ENCODE assay signal across 9 cellular contexts in genomic region chr5:112737088-112737471, GRCh38. TPM values are rescaled to one million over a fixed set of nuclear protein-coding genes. Genes with fewer than 3 reads are reported as not detected.
DNase-seq lines count a peak whose midpoint lies in the region; ATAC-seq, FAIRE-seq and TF ChIP-seq lines count a peak whose summit lies in the region.
"Had no signal": no experiment of that assay in that cellular context is flagged by ENCODE, and none has a peak within 500 bp of the region (broad histone marks: within the 10 kb centered on the region; RNA-seq: fewer than 3 reads in every experiment).

No MANE protein-coding gene starts in this region.

- intact Hi-C loops in PC-3 (cut with micrococcal nuclease) (no loop called here), esophagus muscularis mucosa (cut with DNase I) (no loop called here)

- POLR2A ChIA-PET in PC-3 (lab: Charles Lee; ENCODE audit: unreplicated experiment), result no interaction called here

- H3K4me1 Mint-ChIP-seq in activated T-cell treated with anti-CD3 and anti-CD28 coated beads, Interleukin-2, amount 50 U/mL, for 72 hours (ENCODE audit: low read depth), result peaks cover 17% of the 10 kb centered on the region

- no peak overlapping the region for H2AFZ ChIP-seq in PC-3 (ENCODE audit: low read length)

- no peak for FAIRE-seq in RCC 7860 (lab: Jason Lieb, UNC)
- FAIRE-seq: endometrium had no signal

- no peaks in the 10 kb centered on the region for H3F3A ChIP-seq in PC-3 (ENCODE audit: low read length, unreplicated experiment)

- CTCF ChIA-PET in PC-3 (lab: Charles Lee), result no interaction called here

- ATAC-seq in activated T-cell treated with anti-CD3 and anti-CD28 coated beads, Interleukin-2, amount 50 U/mL, for 72 hours (replicated peaks in 1 of 2), result no peak
- ATAC-seq in PC-3, result no peak

- TF ChIP-seq CTCF in PC-3 (conservative IDR thresholded peaks at IDR 0.05; ENCODE audit: low read depth, low read length) (no peak), esophagus muscularis mucosa (IDR thresholded peaks at IDR 0.05) (no peak)

- H3K27ac ChIP-seq in PC-3 (ENCODE audit: low read length), result peak overlapping the region; percentile 88; the same call in 1 of the 2 replicates
- H3K27ac ChIP-seq in esophagus muscularis mucosa (replicated peaks in 1 of 4), result peak overlapping the region; percentile 74 to 82 (median 76)

- H4K20me1 ChIP-seq in PC-3 (ENCODE audit: low read length), result no peaks in the 10 kb centered on the region

- H3K4me2 ChIP-seq in PC-3 (ENCODE audit: low read length), result no peak overlapping the region

- H3K4me3 ChIP-seq in PC-3 (ENCODE audit: low read length) (no peak overlapping the region), esophagus muscularis mucosa (peak overlapping the region; percentile 61 to 71 (median 66))

- H3K4me1 ChIP-seq in PC-3 (ENCODE audit: insufficient read depth, low read length) (peaks cover 51% of the 10 kb centered on the region), esophagus muscularis mucosa (peaks cover 12 to 79% (median 49%) of the 10 kb centered on the region in 4 donors)

- no peaks in the 10 kb centered on the region for H3K9me3 ChIP-seq in PC-3 (ENCODE audit: low read length)
- no peaks in the 10 kb centered on the region for H3K9me3 ChIP-seq in esophagus muscularis mucosa

- no peak overlapping the region for H3K27ac Mint-ChIP-seq in activated T-cell treated with anti-CD3 and anti-CD28 coated beads, Interleukin-2, amount 50 U/mL, for 72 hours

- H3K36me3 ChIP-seq in PC-3 (ENCODE audit: low read depth, low read length), result no peaks in the 10 kb centered on the region
- no peaks in the 10 kb centered on the region for H3K36me3 ChIP-seq in esophagus muscularis mucosa

- no peak for DNase-seq in activated T-cell treated with anti-CD3 and anti-CD28 coated beads, Interleukin-2, amount 50 U/mL, for 72 hours
- DNase-seq in activated T-cell treated with anti-CD3 and anti-CD28 coated beads for 4 hours (no peak), PC-3 (no peak), esophagus muscularis mucosa (ENCODE audit: extremely low spot score) (no peak), pons (ENCODE audit: low spot score) (peak; percentile 45), dedifferentiated amniotic fluid mesenchymal stem cell (ENCODE audit: extremely low spot score) (no peak), RCC 7860 (ENCODE audit: low spot score) (no peak), NCI-H1417 (lab: John Stamatoyannopoulos, UW) (no peak)

- H3K9me3 Mint-ChIP-seq in activated T-cell treated with anti-CD3 and anti-CD28 coated beads, Interleukin-2, amount 50 U/mL, for 72 hours, result no peaks in the 10 kb centered on the region

- H3K4me3 Mint-ChIP-seq in activated T-cell treated with anti-CD3 and anti-CD28 coated beads, Interleukin-2, amount 50 U/mL, for 72 hours, result peak overlapping the region; percentile 96 to 98

- H3K9ac ChIP-seq in PC-3 (ENCODE audit: low read length), result no peak overlapping the region

- H3K27me3 Mint-ChIP-seq in activated T-cell treated with anti-CD3 and anti-CD28 coated beads, Interleukin-2, amount 50 U/mL, for 72 hours (ENCODE audit: low read depth), result no peaks in the 10 kb centered on the region

- H3K9me2 ChIP-seq in PC-3 (replicated peaks; ENCODE audit: low read length), result no peaks in the 10 kb centered on the region

- no peaks in the 10 kb centered on the region for H3K27me3 ChIP-seq in PC-3 (ENCODE audit: low read length)
- H3K27me3 ChIP-seq in esophagus muscularis mucosa, result no peaks in the 10 kb centered on the region

- no peaks in the 10 kb centered on the region for H3K36me3 Mint-ChIP-seq in activated T-cell treated with anti-CD3 and anti-CD28 coated beads, Interleukin-2, amount 50 U/mL, for 72 hours (ENCODE audit: insufficient read depth in 2 of 2)

- TF ChIP-seq EP300 in esophagus muscularis mucosa (IDR thresholded peaks at IDR 0.05), result no peak

- no TSS peak for BruUV-seq in PC-3 (replicated peaks; lab: Mats Ljungman, UMichigan)

- WGBS in esophagus muscularis mucosa, result 2% methylated on average over 2 of the region's 2 CpGs

- peaks cover 44% of the 10 kb centered on the region for H3K79me2 ChIP-seq in PC-3 (ENCODE audit: low read length)

- TF ChIP-seq POLR2A in esophagus muscularis mucosa (IDR thresholded peaks at IDR 0.05; ENCODE audit: low read depth), result no peak

RNA-seq across cellular contexts. Expression of gene APC, which starts 0.6 kb away (rescaled TPM):
- 10 to 100 TPM; 22.0 to 22.7 TPM for total RNA-seq in activated T-cell treated with anti-CD3 and anti-CD28 coated beads, Interleukin-2, amount 50 U/mL, for 72 hours
- total RNA-seq in PC-3 (2014; rRNA removed), result 31.0 and 31.7 TPM in 2 replicates
- 100 to 1,000 TPM; 106 to 166 (median 121) TPM for total RNA-seq in esophagus muscularis mucosa
